In the genomic region with DNA sequence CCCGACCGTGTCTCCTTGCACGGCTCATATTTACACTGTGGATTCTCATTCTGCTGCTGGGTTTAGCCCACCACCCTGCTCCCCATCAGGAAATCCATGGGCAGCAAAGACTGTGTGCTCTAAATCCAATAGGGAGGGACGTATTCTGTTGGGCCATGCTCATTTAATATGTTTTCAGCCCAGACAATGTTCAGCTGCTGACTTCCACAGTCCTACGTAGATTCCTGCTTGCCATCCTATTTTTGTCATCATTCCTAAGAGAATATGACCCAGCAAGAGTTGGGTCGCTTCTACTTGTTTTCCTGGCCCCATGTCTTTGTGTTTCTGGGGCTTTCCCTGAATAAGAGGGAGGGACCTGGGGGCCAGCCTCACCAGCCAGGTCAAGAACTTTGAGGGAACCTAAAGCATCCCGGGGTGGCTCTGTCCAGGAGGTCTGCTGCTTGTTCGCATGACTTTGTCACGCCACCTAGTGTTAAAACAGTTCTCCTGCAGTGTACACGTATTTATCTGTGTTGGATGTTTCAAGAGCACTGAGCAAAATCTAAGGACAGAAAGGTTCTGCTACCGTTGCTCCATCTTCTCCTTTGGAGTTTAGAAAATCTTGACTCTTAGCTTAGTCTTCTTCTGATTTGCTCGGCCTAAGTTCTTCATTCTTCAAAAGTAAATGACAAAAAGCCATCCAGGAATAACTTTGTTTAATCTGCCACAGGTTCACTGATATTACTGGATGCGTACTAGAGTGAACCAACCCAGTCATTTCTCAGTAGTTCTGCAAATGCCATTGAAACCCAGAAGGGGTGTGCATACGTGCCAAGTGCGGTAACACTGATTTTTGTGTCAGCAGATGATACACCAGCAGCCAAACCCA, we compare ENCODE assay signal across 8 cellular contexts.
DNase-seq lines count a peak whose midpoint lies in the region; ATAC-seq, FAIRE-seq and TF ChIP-seq lines count a peak whose summit lies in the region.

No MANE protein-coding gene starts in this region.

- H3K36me3 Mint-ChIP-seq in T-helper 17 cell (ENCODE audit: low read depth), result peaks cover 2% of the 10 kb centered on the region

- no peak overlapping the region for H2AFZ ChIP-seq in endothelial cell of umbilical vein (ENCODE audit: low read depth, low read length)

- H3K36me3 ChIP-seq in endothelial cell of umbilical vein (ENCODE audit: control insufficient read depth in 2 of 2, extremely low read depth in 1 of 2, insufficient read depth in 2 of 2, low read length in 2 of 2), result no peaks in the 10 kb centered on the region

- POLR2A ChIA-PET in endothelial cell of umbilical vein (lab: Charles Lee), result no interaction called here

- peak; percentile 97 for FAIRE-seq in endothelial cell of umbilical vein (lab: Jason Lieb, UNC)

- no peak overlapping the region for H3K27ac Mint-ChIP-seq in T-helper 17 cell

- TF ChIP-seq CTCF in LNCAP (IDR thresholded peaks at IDR 0.05) (peak; percentile 84), endothelial cell of umbilical vein (IDR thresholded peaks at IDR 0.05; ENCODE audit: extremely low read depth in 1 of 2, insufficient read depth in 1 of 2, low read depth in 1 of 2, low read length in 2 of 2) (peak; percentile 67 to 76)

- dilution Hi-C loops in endothelial cell of umbilical vein (cut with MboI; ENCODE audit: extremely low pct_ligation_motif_present, low sequenced_read_pairs), result no loop called here

- H3K4me1 Mint-ChIP-seq in T-helper 17 cell, result peaks cover 5% of the 10 kb centered on the region

- no peaks in the 10 kb centered on the region for H3K4me1 ChIP-seq in endothelial cell of umbilical vein (ENCODE audit: control insufficient read depth, extremely low read depth, insufficient read depth, low read length)

- H3K79me2 ChIP-seq in endothelial cell of umbilical vein (ENCODE audit: control insufficient read depth, insufficient read depth, low read length), result no peaks in the 10 kb centered on the region

- peak; percentile 41 for DNase-seq in 8988T
- DNase-seq in Daoy (ENCODE audit: low read depth), result peak; percentile 57
- no peak for DNase-seq in T-helper 17 cell
- peak; percentile 66 for DNase-seq in endothelial cell of umbilical vein (ENCODE audit: low read depth, low spot score)
- peak; percentile 50 for DNase-seq in middle frontal gyrus (ENCODE audit: extremely low spot score, low spot score)
- no peak for DNase-seq in GOT3 (lab: John Stamatoyannopoulos, UW)
- DNase-seq in occipital lobe (lab: John Stamatoyannopoulos, UW), result no peak

- H3K27me3 Mint-ChIP-seq in T-helper 17 cell, result peaks cover 23% of the 10 kb centered on the region

- ATAC-seq in T-helper 17 cell, result peak; percentile 48

- H3K9me1 ChIP-seq in endothelial cell of umbilical vein (replicated peaks; ENCODE audit: control insufficient read depth, extremely low read depth, insufficient read depth, low read length), result no peaks in the 10 kb centered on the region

- BruUV-seq in endothelial cell of umbilical vein (replicated peaks; lab: Mats Ljungman, UMichigan), result no TSS peak

- H3K27me3 ChIP-seq in endothelial cell of umbilical vein (ENCODE audit: control insufficient read depth in 2 of 2, insufficient read depth in 2 of 2, low read length in 2 of 2), result peaks cover 0 to under 1% of the 10 kb centered on the region in 2 experiments

- H3K4me2 ChIP-seq in endothelial cell of umbilical vein (ENCODE audit: insufficient read depth, low read length), result no peak overlapping the region

- H4K20me1 ChIP-seq in endothelial cell of umbilical vein (replicated peaks; ENCODE audit: control insufficient read depth, extremely low read depth, insufficient read depth, low read length), result no peaks in the 10 kb centered on the region

- no peak overlapping the region for H3K9ac ChIP-seq in endothelial cell of umbilical vein (replicated peaks; ENCODE audit: extremely low read depth, insufficient read depth, low read length)

- no peak overlapping the region for H3K27ac ChIP-seq in endothelial cell of umbilical vein (ENCODE audit: insufficient read depth, low read depth, low read length)

- intact Hi-C loops in endothelial cell of umbilical vein (cut with micrococcal nuclease), result loop anchor here (1.0 to 10.0 kb wide), 6 partner anchors 76 to 758 kb away; no protein-coding TSS in a partner anchor

- CTCF ChIA-PET in endothelial cell of umbilical vein (lab: Charles Lee), result interaction anchor here (0.7 to 3.0 kb wide), 8 partner anchors 9 to 283 kb away, joined by 3 to 16 read pairs (median 8); no protein-coding TSS in a partner anchor

- no peak overlapping the region for H3K4me3 Mint-ChIP-seq in T-helper 17 cell

- no peak overlapping the region for H3K4me3 ChIP-seq in endothelial cell of umbilical vein (replicated peaks in 1 of 3; ENCODE audit: insufficient read depth in 1 of 3, low read depth in 1 of 3, low read length in 3 of 3)

- H3K9me3 ChIP-seq in T-helper 17 cell (ENCODE audit: control insufficient read depth, low read length, poor library complexity, severe bottlenecking), result no peaks in the 10 kb centered on the region
- H3K9me3 ChIP-seq in endothelial cell of umbilical vein (replicated peaks; ENCODE audit: control insufficient read depth, insufficient read depth, low read length), result no peaks in the 10 kb centered on the region

- TF ChIP-seq POLR2A in endothelial cell of umbilical vein (IDR thresholded peaks at IDR 0.05; ENCODE audit: low read depth, low read length), result no peak

TF ChIP-seq in endothelial cell of umbilical vein, 7 proteins besides CTCF, POLR2A, EP300 and RAD21:
- TF ChIP-seq POLR2AphosphoS5 (IDR thresholded peaks at IDR 0.05; ENCODE audit: insufficient read depth, low read depth, low read length) (no peak), JUN (IDR thresholded peaks at IDR 0.05; ENCODE audit: borderline replicate concordance, insufficient read depth, insufficient read length, low read depth) (no peak), FOS (IDR thresholded peaks at IDR 0.05; ENCODE audit: borderline replicate concordance, insufficient read depth, low read length) (no peak), GATA2 (IDR thresholded peaks at IDR 0.05; ENCODE audit: insufficient read depth, insufficient read length, low read depth, low read length) (no peak), MYC (IDR thresholded peaks at IDR 0.05; ENCODE audit: low read depth, low read length) (no peak), EZH2 (IDR thresholded peaks at IDR 0.05; ENCODE audit: borderline replicate concordance, low read depth, low read length, severe bottlenecking) (no peak)
- TF ChIP-seq, protein P1, sequence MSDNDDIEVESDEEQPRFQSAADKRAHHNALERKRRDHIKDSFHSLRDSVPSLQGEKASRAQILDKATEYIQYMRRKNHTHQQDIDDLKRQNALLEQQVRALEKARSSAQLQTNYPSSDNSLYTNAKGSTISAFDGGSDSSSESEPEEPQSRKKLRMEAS (IDR thresholded peaks at IDR 0.05; ENCODE audit: insufficient read depth, insufficient read length), result no peak

Comparison
In these comparisons a context has a peak if more than half of its experiments do, and no peak if none do; other contexts are left out.
1. DNase-seq: peak in 8988T (single experiment), Daoy (single experiment), endothelial cell of umbilical vein (single experiment) and middle frontal gyrus (single experiment); none in T-helper 17 cell (0 of 3), GOT3 (single experiment) and occipital lobe (single experiment).